ENCODE assay signal across 12 cellular contexts in the genomic region with DNA sequence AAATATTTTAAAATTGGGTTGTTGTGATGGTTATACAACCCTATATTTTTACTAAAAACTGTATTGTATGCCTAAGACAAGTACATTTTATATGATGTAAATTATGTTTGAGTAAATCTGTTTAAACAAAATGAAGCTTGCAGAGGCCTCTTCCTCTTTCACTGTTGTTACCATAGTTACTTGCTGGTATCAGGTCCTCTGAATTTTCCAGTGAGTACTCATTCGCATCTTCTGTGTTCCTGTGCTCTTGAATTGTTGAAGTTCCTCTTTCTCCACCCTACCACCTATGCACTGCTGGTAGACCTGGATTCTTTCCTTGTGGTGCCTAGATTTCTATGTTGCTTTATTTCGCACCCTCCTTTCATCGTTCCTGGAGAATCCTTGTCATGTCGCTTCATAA.
DNase-seq lines count a peak whose midpoint lies in the region; ATAC-seq and TF ChIP-seq lines count a peak whose summit lies in the region.
"Had no signal": no experiment of that assay in that cellular context is flagged by ENCODE, and none has a peak within 500 bp of the region (broad histone marks: within the 10 kb centered on the region; RNA-seq: fewer than 3 reads in every experiment).

No MANE protein-coding gene starts in this region.

- H3K4me1 ChIP-seq in uterus (no peaks in the 10 kb centered on the region), suprapubic skin (no peaks in the 10 kb centered on the region)
- H3K4me1 ChIP-seq: vagina had no signal

- H3K4me1 Mint-ChIP-seq in activated B cell treated with CpG ODN at 0.5 μM for 24 hours, result peaks cover 22% of the 10 kb centered on the region

- WGBS in suprapubic skin, result 97% methylated on average over 4 of the region's 4 CpGs

- POLR2A ChIA-PET in activated B cell treated with CpG ODN at 0.5 μM for 24 hours (lab: Charles Lee), result no interaction called here

- peak overlapping the region; percentile 55 for H3K4me3 Mint-ChIP-seq in activated B cell treated with CpG ODN at 0.5 μM for 24 hours

- TF ChIP-seq CTCF in activated B cell treated with CpG ODN at 0.5 μM for 24 hours (IDR thresholded peaks at IDR 0.05) (no peak), uterus (IDR thresholded peaks at IDR 0.05) (no peak), suprapubic skin (IDR thresholded peaks at IDR 0.05) (no peak)

- H3K27me3 ChIP-seq in uterus (no peaks in the 10 kb centered on the region), suprapubic skin (no peaks in the 10 kb centered on the region)
- H3K27me3 ChIP-seq: vagina had no signal

- intact Hi-C loops in activated B cell treated with CpG ODN at 0.5 μM for 24 hours (cut with micrococcal nuclease) (loop anchor here (5.0 kb wide), 1 partner anchor 71 kb away; no protein-coding TSS in a partner anchor), uterus (cut with DNase I; ENCODE audit: low total_unique reads) (no loop called here)

- H3K27ac ChIP-seq in uterus (no peak overlapping the region), suprapubic skin (no peak overlapping the region)
- H3K27ac ChIP-seq: vagina had no signal

- DNase-seq in activated B cell treated with CpG ODN at 0.5 μM for 24 hours (no peak), uterus (no peak), RPMI8226 (no peak), suprapubic skin (ENCODE audit: low spot score in 2 of 2) (no peak)
- no peak for DNase-seq in stimulated activated naive CD4-positive, alpha-beta T cell treated with Interleukin-2 at 50 U/mL for 16 hours (lab: John Stamatoyannopoulos, UW)
- DNase-seq: COR-L47, left ventricle myocardium superior, NCI-H2171 treated with DMSO at 0.1 percent for 48 hours had no signal

- H3K27me3 Mint-ChIP-seq in activated B cell treated with CpG ODN at 0.5 μM for 24 hours, result no peaks in the 10 kb centered on the region

- no peak for TF ChIP-seq EP300 in suprapubic skin (IDR thresholded peaks at IDR 0.05)

- ATAC-seq in GM18867 (IDR thresholded peaks at IDR 0.05; ENCODE audit: unreplicated experiment) (peak; percentile 73), GM21526 (IDR thresholded peaks at IDR 0.05; ENCODE audit: low FRiP score, unreplicated experiment) (peak; percentile 87), HG03135 (IDR thresholded peaks at IDR 0.05; ENCODE audit: unreplicated experiment) (peak; percentile 91), activated B cell treated with CpG ODN at 0.5 μM for 24 hours (ENCODE audit: low read depth) (peak; percentile 91)
- ATAC-seq: left ventricle myocardium superior had no signal

- no peak for TF ChIP-seq POLR2A in uterus (IDR thresholded peaks at IDR 0.05)
- no peak for TF ChIP-seq POLR2A in suprapubic skin (IDR thresholded peaks at IDR 0.05)

- peak overlapping the region; percentile 81 for H3K27ac Mint-ChIP-seq in activated B cell treated with CpG ODN at 0.5 μM for 24 hours

- CTCF ChIA-PET in activated B cell treated with CpG ODN at 0.5 μM for 24 hours (lab: Charles Lee), result no interaction called here

- H3K9me3 ChIP-seq in uterus (no peaks in the 10 kb centered on the region), suprapubic skin (no peaks in the 10 kb centered on the region)
- H3K9me3 ChIP-seq: vagina had no signal

- no peaks in the 10 kb centered on the region for H3K9me3 Mint-ChIP-seq in activated B cell treated with CpG ODN at 0.5 μM for 24 hours

- no peaks in the 10 kb centered on the region for H3K36me3 Mint-ChIP-seq in activated B cell treated with CpG ODN at 0.5 μM for 24 hours (ENCODE audit: low read depth)

- no peaks in the 10 kb centered on the region for H3K36me3 ChIP-seq in uterus
- H3K36me3 ChIP-seq in suprapubic skin, result no peaks in the 10 kb centered on the region
- H3K36me3 ChIP-seq: vagina had no signal

- H3K4me3 ChIP-seq in uterus (no peak overlapping the region), suprapubic skin (no peak overlapping the region)
- H3K4me3 ChIP-seq: vagina had no signal
